1 cellular context compared by ENCODE assay signal in genomic region chr20:50242863-50243609, GRCh38.
TF ChIP-seq lines count a peak whose summit lies in the region.

No MANE protein-coding gene starts in this region.

TF ChIP-seq in HepG2, 621 proteins besides CTCF, POLR2A, EP300 and RAD21 (continued from another document and continues in another):
- TF ChIP-seq ZNF609 (CRISPR knock-in tag; IDR thresholded peaks at IDR 0.05; ENCODE audit: borderline replicate concordance) (peak; percentile 90), AFF4 (CRISPR knock-in tag; IDR thresholded peaks at IDR 0.05) (no peak), RFX1 (IDR thresholded peaks at IDR 0.05) (peak; percentile 80; the same call in 1 of the 2 replicates), HIVEP1 (CRISPR knock-in tag; IDR thresholded peaks at IDR 0.05) (peak; percentile 88), ZNF572 (CRISPR knock-in tag; IDR thresholded peaks at IDR 0.05) (peak; percentile 89), DZIP1 (CRISPR knock-in tag; IDR thresholded peaks at IDR 0.05) (peak; percentile 35; the same call in 1 of the 2 replicates), IRF2 (CRISPR knock-in tag; IDR thresholded peaks at IDR 0.05) (peak; percentile 68; the same call in 1 of the 2 replicates), POGK (CRISPR knock-in tag; conservative IDR thresholded peaks at IDR 0.05) (peak; percentile 88; the same call in 1 of the 2 replicates), THYN1 (CRISPR knock-in tag; IDR thresholded peaks at IDR 0.05; ENCODE audit: borderline replicate concordance, low read depth) (no peak), NR2F1 (CRISPR knock-in tag; IDR thresholded peaks at IDR 0.05) (peak; percentile 55 to 71; a peak in 2 of 4 replicates), NCOR1 (IDR thresholded peaks at IDR 0.05; ENCODE audit: borderline replicate concordance, low read length) (peak; percentile 53; the same call in 1 of the 2 replicates), ZNF136 (CRISPR knock-in tag; IDR thresholded peaks at IDR 0.05; ENCODE audit: low read depth) (peak; percentile 90), E2F2 (CRISPR knock-in tag; IDR thresholded peaks at IDR 0.05; ENCODE audit: borderline replicate concordance) (0 out of 2 replicates have a peak, but pooled peaks have one; percentile 70), ZNF564 (CRISPR knock-in tag; IDR thresholded peaks at IDR 0.05) (peak; percentile 93; the same call in 1 of the 2 replicates), FIP1L1 (IDR thresholded peaks at IDR 0.05; ENCODE audit: borderline replicate concordance, insufficient read depth, low read depth, low read length) (0 out of 2 replicates have a peak, but pooled peaks have one; percentile 43), NFYB (CRISPR knock-in tag; IDR thresholded peaks at IDR 0.05) (0 out of 2 replicates have a peak, but pooled peaks have one; percentile 43), POLR2G (IDR thresholded peaks at IDR 0.05; ENCODE audit: low read depth, low read length) (peak; percentile 43; the same call in 1 of the 2 replicates), ZNF737 (CRISPR knock-in tag; IDR thresholded peaks at IDR 0.05; ENCODE audit: borderline replicate concordance) (peak; percentile 83), ZNF230 (CRISPR knock-in tag; IDR thresholded peaks at IDR 0.05) (peak; percentile 92), ZNF275 (CRISPR knock-in tag; IDR thresholded peaks at IDR 0.05; ENCODE audit: borderline replicate concordance) (peak; percentile 89; the same call in 1 of the 2 replicates), ARNT (IDR thresholded peaks at IDR 0.05) (no peak), ZNF205 (CRISPR knock-in tag; IDR thresholded peaks at IDR 0.05) (peak; percentile 81; the same call in 1 of the 2 replicates), HMGXB3 (CRISPR knock-in tag; IDR thresholded peaks at IDR 0.05; ENCODE audit: borderline replicate concordance) (peak; percentile 78), ZNF501 (CRISPR knock-in tag; IDR thresholded peaks at IDR 0.05) (peak; percentile 96), MLXIP (CRISPR knock-in tag; IDR thresholded peaks at IDR 0.05; ENCODE audit: borderline replicate concordance) (peak; percentile 79; the same call in 1 of the 2 replicates)
